Comparison of ENCODE assay signal across 8 cellular contexts in the genomic region with DNA sequence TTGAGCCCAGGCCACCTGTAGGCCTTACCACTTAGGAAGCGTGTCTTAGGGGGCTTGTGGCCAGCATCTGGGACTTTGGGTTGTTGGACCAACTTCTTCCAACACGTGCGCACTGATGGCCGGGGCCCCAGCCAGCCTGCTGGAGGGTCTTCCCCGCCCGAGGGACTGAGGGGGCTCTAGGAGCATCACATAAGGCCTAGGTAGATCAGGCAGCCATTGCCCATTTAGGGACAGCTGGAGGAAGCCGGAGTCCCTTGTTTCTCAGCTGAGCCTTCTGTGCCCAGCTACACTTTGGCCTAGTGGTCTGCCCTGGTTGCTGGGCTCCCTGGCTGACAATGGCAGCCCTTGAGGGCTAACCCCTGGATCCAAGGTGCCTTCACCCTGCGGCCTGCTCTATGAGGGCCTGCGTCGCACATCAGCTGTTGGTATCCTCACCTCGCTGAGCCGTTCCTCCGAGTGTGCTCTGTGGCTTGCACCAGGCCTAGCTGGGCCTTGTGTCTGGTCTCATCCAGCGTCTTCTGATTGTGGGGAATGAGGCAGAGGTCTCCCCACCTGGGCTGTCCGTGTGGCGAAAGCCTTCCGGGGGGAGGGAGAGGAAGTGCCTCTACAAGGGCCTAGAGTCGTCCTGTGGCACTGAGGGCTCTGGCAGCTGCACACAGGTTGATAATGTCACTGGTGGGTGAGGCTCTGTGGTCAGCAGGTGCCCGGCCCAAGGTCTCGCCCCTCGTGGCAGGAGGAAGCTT. TPM values are rescaled to one million over a fixed set of nuclear protein-coding genes. Genes with fewer than 3 reads are reported as not detected.
DNase-seq lines count a peak whose midpoint lies in the region; ATAC-seq, FAIRE-seq and TF ChIP-seq lines count a peak whose summit lies in the region.

No MANE protein-coding gene starts in this region.

- peaks cover 57% of the 10 kb centered on the region for H3K79me2 ChIP-seq in astrocyte (ENCODE audit: insufficient read depth, low read length)

- peaks cover 0 to 2% of the 10 kb centered on the region in 2 donors for H3K36me3 Mint-ChIP-seq in activated T-cell treated with anti-CD3 and anti-CD28 coated beads, Interleukin-2, amount 50 U/mL, for 72 hours (ENCODE audit: insufficient read depth in 2 of 2)
- H3K36me3 Mint-ChIP-seq in astrocyte (ENCODE audit: low read depth, unreplicated experiment), result peaks cover 11% of the 10 kb centered on the region
- H3K36me3 Mint-ChIP-seq in memory B cell, result peaks cover 2% of the 10 kb centered on the region

- H3K4me1 ChIP-seq in astrocyte (ENCODE audit: insufficient read depth, low read length) (peaks cover 10% of the 10 kb centered on the region), tibial artery (peaks cover 4 to 62% (median 49%) of the 10 kb centered on the region in 4 donors)

- H3K27me3 Mint-ChIP-seq in activated T-cell treated with anti-CD3 and anti-CD28 coated beads, Interleukin-2, amount 50 U/mL, for 72 hours (ENCODE audit: low read depth), result no peaks in the 10 kb centered on the region
- H3K27me3 Mint-ChIP-seq in astrocyte (ENCODE audit: low read depth, unreplicated experiment) (no peaks in the 10 kb centered on the region), memory B cell (no peaks in the 10 kb centered on the region)

- H3K27me3 ChIP-seq in astrocyte (ENCODE audit: insufficient read depth, low read length) (no peaks in the 10 kb centered on the region), tibial artery (no peaks in the 10 kb centered on the region)

- H3K27ac Mint-ChIP-seq in activated T-cell treated with anti-CD3 and anti-CD28 coated beads, Interleukin-2, amount 50 U/mL, for 72 hours, result no peak overlapping the region
- H3K27ac Mint-ChIP-seq in astrocyte (ENCODE audit: unreplicated experiment), result no peak overlapping the region
- no peak overlapping the region for H3K27ac Mint-ChIP-seq in memory B cell

- intact Hi-C loops in tibial artery (cut with DNase I; ENCODE audit: low total_unique reads), result loop anchor here (2.0 kb wide), 1 partner anchor 29 kb away; no protein-coding TSS in a partner anchor

- DNase-seq in activated T-cell treated with anti-CD3 and anti-CD28 coated beads, Interleukin-2, amount 50 U/mL, for 72 hours, result no peak
- DNase-seq in activated T-cell treated with anti-CD3 and anti-CD28 coated beads for 4 hours, result no peak
- no peak for DNase-seq in astrocyte (ENCODE audit: low read depth)
- DNase-seq in memory B cell (ENCODE audit: low spot score in 2 of 2), result no peak
- DNase-seq in tibial artery, result no peak
- no peak for DNase-seq in dermis blood vessel endothelial cell
- no peak for DNase-seq in HT-29 (ENCODE audit: low spot score)

- no peak for ATAC-seq in activated T-cell treated with anti-CD3 and anti-CD28 coated beads, Interleukin-2, amount 50 U/mL, for 72 hours (replicated peaks in 1 of 2)
- ATAC-seq in memory B cell (ENCODE audit: low read depth) (no peak), GM18502 (IDR thresholded peaks at IDR 0.05; ENCODE audit: poor library complexity, unreplicated experiment) (no peak)

- no peak for FAIRE-seq in astrocyte (lab: Jason Lieb, UNC)

- H4K20me1 ChIP-seq in astrocyte (ENCODE audit: insufficient read depth, low read length), result peaks cover 55% of the 10 kb centered on the region

- no peaks in the 10 kb centered on the region for H3K36me3 ChIP-seq in astrocyte (ENCODE audit: insufficient read depth, low read length)
- peaks cover 0 to 7% (median 5%) of the 10 kb centered on the region in 3 donors for H3K36me3 ChIP-seq in tibial artery

- H3K9me3 ChIP-seq in astrocyte (ENCODE audit: insufficient read depth, low read depth, low read length) (no peaks in the 10 kb centered on the region), tibial artery (no peaks in the 10 kb centered on the region)

- H3K4me3 ChIP-seq in astrocyte (ENCODE audit: insufficient read depth, low read depth, low read length) (peak overlapping the region; percentile 33), tibial artery (peak overlapping the region; percentile 84 to 92)

- no peak overlapping the region for H3K9ac ChIP-seq in astrocyte (ENCODE audit: low read length)

- peak overlapping the region; percentile 67 for H3K4me2 ChIP-seq in astrocyte (ENCODE audit: low read length)

- H3K4me3 Mint-ChIP-seq in activated T-cell treated with anti-CD3 and anti-CD28 coated beads, Interleukin-2, amount 50 U/mL, for 72 hours, result peak overlapping the region; percentile 71 to 77
- H3K4me3 Mint-ChIP-seq in astrocyte (ENCODE audit: unreplicated experiment) (peak overlapping the region; percentile 76), memory B cell (peak overlapping the region; percentile 83)

- H2AFZ ChIP-seq in astrocyte (ENCODE audit: low read depth, low read length), result no peak overlapping the region

- TF ChIP-seq CTCF in astrocyte (IDR thresholded peaks at IDR 0.05; ENCODE audit: insufficient read depth, low read depth, low read length) (no peak), tibial artery (IDR thresholded peaks at IDR 0.05) (no peak)

- peaks cover 0 to 4% of the 10 kb centered on the region in 2 donors for H3K9me3 Mint-ChIP-seq in activated T-cell treated with anti-CD3 and anti-CD28 coated beads, Interleukin-2, amount 50 U/mL, for 72 hours
- H3K9me3 Mint-ChIP-seq in astrocyte (ENCODE audit: unreplicated experiment) (peaks cover 4% of the 10 kb centered on the region), memory B cell (no peaks in the 10 kb centered on the region)

- no peak overlapping the region for H3K27ac ChIP-seq in astrocyte (ENCODE audit: low read depth, low read length)
- H3K27ac ChIP-seq in tibial artery, result peak overlapping the region; percentile 99 to 100

- H3K4me1 Mint-ChIP-seq in activated T-cell treated with anti-CD3 and anti-CD28 coated beads, Interleukin-2, amount 50 U/mL, for 72 hours (ENCODE audit: low read depth), result peaks cover 33% of the 10 kb centered on the region
- H3K4me1 Mint-ChIP-seq in astrocyte (ENCODE audit: low read depth, unreplicated experiment) (peaks cover 13% of the 10 kb centered on the region), memory B cell (peaks cover 16% of the 10 kb centered on the region)

RNA-seq across cellular contexts. Expression of a gene that starts 1.3 kb away (rescaled TPM):
- 10 to 100 TPM; 68.8 to 69.2 TPM for total RNA-seq in activated T-cell treated with anti-CD3 and anti-CD28 coated beads, Interleukin-2, amount 50 U/mL, for 72 hours
- total RNA-seq in astrocyte, result 85.2 and 89.1 TPM in 2 replicates
- total RNA-seq in dermis blood vessel endothelial cell, result 34.5 and 124 TPM in 2 replicates
- 24.0 and 37.1 TPM in 2 replicates for total RNA-seq in HT-29 (2014; rRNA removed; shearing (Covaris generic))

RNA-seq across cellular contexts. Expression of a gene that starts 21.7 kb away (rescaled TPM):
- 10 to 100 TPM; 12.1 to 13.0 TPM for total RNA-seq in activated T-cell treated with anti-CD3 and anti-CD28 coated beads, Interleukin-2, amount 50 U/mL, for 72 hours
- total RNA-seq in astrocyte (29.0 and 30.9 TPM in 2 replicates), dermis blood vessel endothelial cell (165 and 247 TPM in 2 replicates)
- total RNA-seq in HT-29 (2014; rRNA removed; shearing (Covaris generic)), result 20.0 and 25.2 TPM in 2 replicates

RNA-seq across cellular contexts. Expression of a gene that starts 27.5 kb away (rescaled TPM):
- 1 to 10 TPM in 1 of 2 donors, under 1 TPM in 1; 0.89 to 5.0 TPM for total RNA-seq in activated T-cell treated with anti-CD3 and anti-CD28 coated beads, Interleukin-2, amount 50 U/mL, for 72 hours
- total RNA-seq in astrocyte, result 110 and 115 TPM in 2 replicates
- 4.3 and 8.7 TPM in 2 replicates for total RNA-seq in dermis blood vessel endothelial cell
- total RNA-seq in HT-29 (2014; rRNA removed; shearing (Covaris generic)), result 0.20 TPM in 1 of 2 replicates, not detected in the other

RNA-seq across cellular contexts. Expression of a gene that starts 48.4 kb away (rescaled TPM):
- total RNA-seq in activated T-cell treated with anti-CD3 and anti-CD28 coated beads, Interleukin-2, amount 50 U/mL, for 72 hours, result 1 to 10 TPM in 1 of 2 donors, under 1 TPM in 1; 0.99 to 1.6 TPM
- total RNA-seq in astrocyte, result 0.94 and 2.9 TPM in 2 replicates
- 156 and 179 TPM in 2 replicates for total RNA-seq in dermis blood vessel endothelial cell
- total RNA-seq in HT-29 (2014; rRNA removed; shearing (Covaris generic)), result 0.23 and 1.4 TPM in 2 replicates

RNA-seq across cellular contexts. Expression of a gene that starts 53.3 kb away (rescaled TPM):
- total RNA-seq in activated T-cell treated with anti-CD3 and anti-CD28 coated beads, Interleukin-2, amount 50 U/mL, for 72 hours, result 100 to 1,000 TPM; 168 to 183 TPM
- total RNA-seq in astrocyte (137 and 172 TPM in 2 replicates), dermis blood vessel endothelial cell (58.7 and 126 TPM in 2 replicates)
- 162 and 178 TPM in 2 replicates for total RNA-seq in HT-29 (2014; rRNA removed; shearing (Covaris generic))

Comparison
In these comparisons a context has a peak if more than half of its experiments do, and no peak if none do; other contexts are left out.
1. RNA of a gene that starts 27.5 kb away (total RNA-seq): 110 to 115 TPM in astrocyte; 4.3 to 8.7 TPM in dermis blood vessel endothelial cell, 0.89 to 5.0 TPM in activated T-cell treated with anti-CD3 and anti-CD28 coated beads, Interleukin-2, amount 50 U/mL, for 72 hours and 0.20 TPM in HT-29; every median in the first group is over 10 times any median in the second.
2. Peak in every context shown above with its lines, with median percentiles within 50 percentile points of each other: H3K4me3 Mint-ChIP-seq.